1 cellular context compared by ENCODE assay signal in genomic region chr7:53111061-53111460, GRCh38.
TF ChIP-seq lines count a peak whose summit lies in the region.

No MANE protein-coding gene starts in this region.

TF ChIP-seq in GM23338, 12 proteins besides CTCF, POLR2A, EP300 and RAD21 (continued from another document):
- TF ChIP-seq ZNF462 (CRISPR knock-in tag; IDR thresholded peaks at IDR 0.05), result no peak
- TF ChIP-seq ZNF114 (CRISPR knock-in tag; IDR thresholded peaks at IDR 0.05), result no peak
- TF ChIP-seq REST (IDR thresholded peaks at IDR 0.05; ENCODE audit: unreplicated experiment), result no peak
- TF ChIP-seq POLR2AphosphoS5 (IDR thresholded peaks at IDR 0.05; ENCODE audit: low read depth), result no peak
- no peak for TF ChIP-seq ETS1 (IDR thresholded peaks at IDR 0.05)
- no peak for TF ChIP-seq EZH2 (IDR thresholded peaks at IDR 0.05; ENCODE audit: low read depth, unreplicated experiment)
- no peak for TF ChIP-seq STAT1 (IDR thresholded peaks at IDR 0.05; ENCODE audit: unreplicated experiment)
- TF ChIP-seq NANOG (IDR thresholded peaks at IDR 0.05; ENCODE audit: borderline replicate concordance), result no peak
- no peak for TF ChIP-seq EZH2phosphoT487 (IDR thresholded peaks at IDR 0.05; ENCODE audit: unreplicated experiment)
- TF ChIP-seq ZNF331 (CRISPR knock-in tag; IDR thresholded peaks at IDR 0.05; ENCODE audit: low read depth), result no peak
